In genomic region chr13:112513761-112514160, GRCh38 we compare ENCODE assay signal across 23 cellular contexts.
A peak's percentile ranks its signal among the peaks of the same experiment; 100 is the strongest.
DNase-seq lines count a peak whose midpoint lies in the region; ATAC-seq and TF ChIP-seq lines count a peak whose summit lies in the region.
"Had no signal": no experiment of that assay in that cellular context is flagged by ENCODE, and none has a peak within 500 bp of the region (broad histone marks: within the 10 kb centered on the region; RNA-seq: fewer than 3 reads in every experiment).

No MANE protein-coding gene starts in this region.

- ATAC-seq in activated T-cell treated with anti-CD3 and anti-CD28 coated beads, Interleukin-2, amount 50 U/mL, for 72 hours (replicated peaks in 1 of 2) = no peak
- ATAC-seq in activated T-cell treated with anti-CD3 and anti-CD28 coated beads, Interleukin-2, amount 50 U/mL, for 4 hours = no peak
- no peak for ATAC-seq in heart left ventricle
- ATAC-seq: A549 had no signal

- H3K36me3 ChIP-seq in cardiac muscle cell = peaks cover 12% of the 10 kb centered on the region
- H3K36me3 ChIP-seq in heart left ventricle = peaks cover 3 to 95% (median 70%) of the 10 kb centered on the region in 9 donors
- peaks cover 77% of the 10 kb centered on the region for H3K36me3 ChIP-seq in WERI-Rb-1

- peak overlapping the region; percentile 9 for H3K27ac Mint-ChIP-seq in activated T-cell treated with anti-CD3 and anti-CD28 coated beads, Interleukin-2, amount 50 U/mL, for 72 hours
- no peak overlapping the region for H3K27ac Mint-ChIP-seq in progenitor cell of endocrine pancreas
- H3K27ac Mint-ChIP-seq: CD4-positive, alpha-beta T cell; HFFc6 had no signal

- TF ChIP-seq POLR2A in heart left ventricle (IDR thresholded peaks at IDR 0.05) = no peak

- H3K27ac ChIP-seq in cardiac muscle cell (peak overlapping the region; percentile 46), heart left ventricle (no peak overlapping the region), WERI-Rb-1 (no peak overlapping the region)
- H3K27ac ChIP-seq: A549; BLaER1 treated with 17β-estradiol and CSF1 and Interleukin-3, amounts not matched to agents 10 nM and 100 nM had no signal

- H3K4me3 ChIP-seq in cardiac muscle cell (no peak overlapping the region), heart left ventricle (no peak overlapping the region), WERI-Rb-1 (ENCODE audit: low read depth, low read length) (no peak overlapping the region)
- H3K4me3 ChIP-seq: A549; BLaER1 treated with 17β-estradiol and CSF1 and Interleukin-3, amounts not matched to agents 10 nM and 100 nM; HAP-1 had no signal

- H3K27me3 ChIP-seq in cardiac muscle cell (no peaks in the 10 kb centered on the region), heart left ventricle (no peaks in the 10 kb centered on the region), WERI-Rb-1 (ENCODE audit: insufficient read depth, low read depth, severe bottlenecking) (no peaks in the 10 kb centered on the region)
- H3K27me3 ChIP-seq: BE2C; BLaER1 treated with 17β-estradiol and CSF1 and Interleukin-3, amounts not matched to agents 10 nM and 100 nM had no signal

- H3K9me3 ChIP-seq in cardiac muscle cell (ENCODE audit: low read depth) = no peaks in the 10 kb centered on the region
- H3K9me3 ChIP-seq in heart left ventricle = no peaks in the 10 kb centered on the region
- H3K9me3 ChIP-seq in WERI-Rb-1 (ENCODE audit: severe bottlenecking) = no peaks in the 10 kb centered on the region
- H3K9me3 ChIP-seq: A549; BE2C; BLaER1 treated with 17β-estradiol and CSF1 and Interleukin-3, amounts not matched to agents 10 nM and 100 nM; HAP-1 had no signal

- H3K4me1 Mint-ChIP-seq in activated T-cell treated with anti-CD3 and anti-CD28 coated beads, Interleukin-2, amount 50 U/mL, for 72 hours (ENCODE audit: low read depth) = peaks cover 14% of the 10 kb centered on the region
- no peaks in the 10 kb centered on the region for H3K4me1 Mint-ChIP-seq in activated T-cell treated with anti-CD3 and anti-CD28 coated beads, Interleukin-2, amount 50 U/mL, for 4 hours (ENCODE audit: low read depth)
- peaks cover 12% of the 10 kb centered on the region for H3K4me1 Mint-ChIP-seq in progenitor cell of endocrine pancreas (ENCODE audit: low read depth)
- H3K4me1 Mint-ChIP-seq: CD14-positive monocyte had no signal

- peaks cover 0 to 5% of the 10 kb centered on the region in 2 donors for H3K36me3 Mint-ChIP-seq in activated T-cell treated with anti-CD3 and anti-CD28 coated beads, Interleukin-2, amount 50 U/mL, for 72 hours (ENCODE audit: insufficient read depth in 2 of 2)
- H3K36me3 Mint-ChIP-seq in activated T-cell treated with anti-CD3 and anti-CD28 coated beads, Interleukin-2, amount 50 U/mL, for 4 hours (ENCODE audit: insufficient read depth) = peaks cover 26% of the 10 kb centered on the region
- peaks cover 10% of the 10 kb centered on the region for H3K36me3 Mint-ChIP-seq in progenitor cell of endocrine pancreas (ENCODE audit: insufficient read depth)

- H3K4me1 ChIP-seq in cardiac muscle cell (ENCODE audit: low read depth) = peaks cover 19% of the 10 kb centered on the region
- no peaks in the 10 kb centered on the region for H3K4me1 ChIP-seq in heart left ventricle
- H3K4me1 ChIP-seq: A549; BE2C; BLaER1 treated with 17β-estradiol and CSF1 and Interleukin-3, amounts not matched to agents 10 nM and 100 nM; HAP-1 had no signal

- intact Hi-C loops in heart left ventricle (cut with DNase I) = loop anchor here in 4 of 10 donors (10.0 kb wide), 1 partner anchor 91 kb away; no protein-coding TSS in a partner anchor

- H3K4me3 Mint-ChIP-seq in activated T-cell treated with anti-CD3 and anti-CD28 coated beads, Interleukin-2, amount 50 U/mL, for 72 hours = no peak overlapping the region
- H3K4me3 Mint-ChIP-seq in activated T-cell treated with anti-CD3 and anti-CD28 coated beads, Interleukin-2, amount 50 U/mL, for 4 hours = no peak overlapping the region
- H3K4me3 Mint-ChIP-seq in progenitor cell of endocrine pancreas (ENCODE audit: low read depth) = no peak overlapping the region
- H3K4me3 Mint-ChIP-seq: CD14-positive monocyte; CD4-positive, alpha-beta T cell; CD8-positive, alpha-beta memory T cell; HFFc6 had no signal

- WGBS in heart left ventricle, 4 donors = 73 to 82% (median 75%) methylated on average over 6 of the region's 6 CpGs

- DNase-seq in activated T-cell treated with anti-CD3 and anti-CD28 coated beads, Interleukin-2, amount 50 U/mL, for 72 hours = no peak
- no peak for DNase-seq in activated T-cell treated with anti-CD3 and anti-CD28 coated beads, Interleukin-2, amount 50 U/mL, for 4 hours
- DNase-seq in cardiac muscle cell (ENCODE audit: low read depth in 1 of 2, low spot score in 1 of 2) = no peak
- DNase-seq in heart left ventricle = no peak
- DNase-seq in dermis microvascular lymphatic vessel endothelial cell (ENCODE audit: low read depth in 2 of 2) = peak; percentile 52 to 79
- DNase-seq in lung microvascular endothelial cell (ENCODE audit: low read depth in 2 of 2) = peak; percentile 51 to 58
- DNase-seq in progenitor cell of endocrine pancreas (ENCODE audit: low spot score, unreplicated experiment) = no peak
- DNase-seq in WERI-Rb-1 = no peak
- DNase-seq: 8988T; ACHN; AML-193; BE2C; CD4-positive, alpha-beta T cell; CD8-positive, alpha-beta memory T cell; DMS53; DMS79 treated with DMSO at 0.1 percent for 48 hours; GF-D8; GOT3; HFFc6 had no signal

- no peaks in the 10 kb centered on the region for H3K27me3 Mint-ChIP-seq in activated T-cell treated with anti-CD3 and anti-CD28 coated beads, Interleukin-2, amount 50 U/mL, for 72 hours (ENCODE audit: low read depth)
- no peaks in the 10 kb centered on the region for H3K27me3 Mint-ChIP-seq in activated T-cell treated with anti-CD3 and anti-CD28 coated beads, Interleukin-2, amount 50 U/mL, for 4 hours (ENCODE audit: low read depth)
- H3K27me3 Mint-ChIP-seq in progenitor cell of endocrine pancreas = no peaks in the 10 kb centered on the region
- H3K27me3 Mint-ChIP-seq: CD4-positive, alpha-beta T cell; CD8-positive, alpha-beta memory T cell had no signal

- TF ChIP-seq CTCF in cardiac muscle cell (IDR thresholded peaks at IDR 0.05; ENCODE audit: low read depth, low read length) (no peak), heart left ventricle (IDR thresholded peaks at IDR 0.05) (no peak), progenitor cell of endocrine pancreas (IDR thresholded peaks at IDR 0.05; ENCODE audit: unreplicated experiment) (no peak), WERI-Rb-1 (IDR thresholded peaks at IDR 0.05; ENCODE audit: low read depth, low read length) (no peak)

- H3K9me3 Mint-ChIP-seq in activated T-cell treated with anti-CD3 and anti-CD28 coated beads, Interleukin-2, amount 50 U/mL, for 72 hours = no peaks in the 10 kb centered on the region
- no peaks in the 10 kb centered on the region for H3K9me3 Mint-ChIP-seq in activated T-cell treated with anti-CD3 and anti-CD28 coated beads, Interleukin-2, amount 50 U/mL, for 4 hours
- no peaks in the 10 kb centered on the region for H3K9me3 Mint-ChIP-seq in progenitor cell of endocrine pancreas (ENCODE audit: low read depth)
- H3K9me3 Mint-ChIP-seq: CD14-positive monocyte; CD4-positive, alpha-beta T cell; CD8-positive, alpha-beta memory T cell; HFFc6 had no signal

Comparison
In these comparisons a context has a peak if more than half of its experiments do, and no peak if none do; other contexts are left out.
1. DNase-seq: peak in dermis microvascular lymphatic vessel endothelial cell (2 of 2) and lung microvascular endothelial cell (2 of 2); none in activated T-cell treated with anti-CD3 and anti-CD28 coated beads, Interleukin-2, amount 50 U/mL, for 72 hours (0 of 2), activated T-cell treated with anti-CD3 and anti-CD28 coated beads, Interleukin-2, amount 50 U/mL, for 4 hours (single experiment), cardiac muscle cell (0 of 2), heart left ventricle (0 of 5), progenitor cell of endocrine pancreas (single experiment) and WERI-Rb-1 (single experiment).